Comparison of ENCODE assay signal across 15 cellular contexts in the genomic region with DNA sequence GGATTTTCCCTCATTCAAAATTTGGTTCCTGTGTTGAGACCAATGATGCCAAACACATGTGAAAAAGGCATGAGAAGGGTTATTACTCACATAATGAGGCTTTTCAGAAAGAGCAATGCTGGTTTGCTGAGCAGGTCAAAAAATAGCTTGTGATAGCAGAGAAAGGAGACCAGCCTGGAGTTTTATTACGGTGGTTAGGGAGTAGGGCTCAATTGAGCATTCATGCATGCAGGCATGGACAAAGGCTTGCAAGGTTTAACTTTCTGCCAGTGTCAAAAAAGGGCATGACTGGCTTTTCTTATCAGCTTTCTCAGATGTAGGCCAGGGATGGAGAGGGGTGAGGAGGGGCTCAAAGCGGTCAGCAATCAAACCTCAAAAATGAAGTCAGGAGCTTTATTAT.
"Had no signal": no experiment of that assay in that cellular context is flagged by ENCODE, and none has a peak within 500 bp of the region (broad histone marks: within the 10 kb centered on the region; RNA-seq: fewer than 3 reads in every experiment).

No MANE protein-coding gene starts in this region.

- DNase-seq: activated CD4-positive, alpha-beta T cell treated with anti-CD3 and anti-CD28 coated beads, Interleukin-2, amount 10 ng/mL, durations not matched to agents 7 days and 5 days; activated CD8-positive, alpha-beta memory T cell treated with anti-CD3 and anti-CD28 coated beads, Interleukin-2, amount 50 U/mL, for 48 hours; activated gamma-delta T cell treated with Interleukin-2 at 50 U/mL for 16 hours; activated naive CD8-positive, alpha-beta T cell treated with anti-CD3 and anti-CD28 coated beads for 36 hours; erythroblast; islet precursor cell; left ventricle myocardium inferior; mucosa of descending colon; naive thymus-derived CD8-positive, alpha-beta T cell; occipital lobe; sigmoid colon; stimulated activated CD4-positive, alpha-beta T cell treated with anti-CD3 and anti-CD28 coated beads, Interleukin-2, amount 100 ng/mL, for 24 hours; SW 1271 had no signal

- H3K4me3 ChIP-seq: gastroesophageal sphincter, left ventricle myocardium inferior, mucosa of descending colon, sigmoid colon had no signal

- ATAC-seq: gastroesophageal sphincter; mucosa of descending colon; naive thymus-derived CD8-positive, alpha-beta T cell; stimulated activated memory B cell treated with anti-CD40 and anti-IgM and Interleukin-4, amounts not matched to agents 10 μg/mL and 1 μg/mL and 100 μg/mL, for 72 hours had no signal
